ENCODE assay signal across 1 cellular context in the genomic region with DNA sequence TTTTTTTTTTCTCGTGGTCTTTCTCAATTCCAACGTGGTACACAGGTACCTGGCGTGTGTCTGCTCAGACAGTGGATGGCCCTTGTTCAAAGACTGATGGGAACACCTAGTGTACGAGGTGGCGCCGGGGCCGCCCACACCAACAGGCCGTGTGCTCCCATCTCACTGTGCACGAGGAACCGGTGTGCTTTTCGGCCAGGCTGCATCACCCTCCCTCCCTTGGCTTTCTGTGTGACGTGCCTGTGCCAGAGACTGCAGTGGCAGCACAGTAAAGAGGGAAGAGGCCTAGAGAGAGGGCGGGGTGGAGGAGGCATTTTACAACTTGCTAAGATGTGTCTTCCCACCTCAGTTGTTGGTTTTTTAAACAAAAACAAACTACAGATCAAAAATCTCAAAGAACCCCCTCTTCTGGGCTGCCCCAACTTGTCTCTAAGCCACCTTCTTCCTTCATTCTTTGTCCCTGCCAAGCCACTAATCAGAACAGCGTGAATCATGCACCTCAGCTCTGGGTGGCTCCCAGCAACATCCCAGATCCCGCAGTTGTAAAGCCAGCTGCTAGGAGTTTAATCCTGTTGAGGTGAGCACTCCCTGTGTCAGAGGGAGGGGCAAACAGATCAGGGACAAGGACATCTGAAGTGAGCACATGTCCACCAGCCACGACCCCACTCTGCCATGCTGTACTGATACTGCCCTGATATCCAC.
A peak's percentile ranks its signal among the peaks of the same experiment; 100 is the strongest.
TF ChIP-seq lines count a peak whose summit lies in the region.

No MANE protein-coding gene starts in this region.

TF ChIP-seq in HepG2, 621 proteins besides CTCF, POLR2A, EP300 and RAD21 (continued from another document):
- TF ChIP-seq, protein P1, sequence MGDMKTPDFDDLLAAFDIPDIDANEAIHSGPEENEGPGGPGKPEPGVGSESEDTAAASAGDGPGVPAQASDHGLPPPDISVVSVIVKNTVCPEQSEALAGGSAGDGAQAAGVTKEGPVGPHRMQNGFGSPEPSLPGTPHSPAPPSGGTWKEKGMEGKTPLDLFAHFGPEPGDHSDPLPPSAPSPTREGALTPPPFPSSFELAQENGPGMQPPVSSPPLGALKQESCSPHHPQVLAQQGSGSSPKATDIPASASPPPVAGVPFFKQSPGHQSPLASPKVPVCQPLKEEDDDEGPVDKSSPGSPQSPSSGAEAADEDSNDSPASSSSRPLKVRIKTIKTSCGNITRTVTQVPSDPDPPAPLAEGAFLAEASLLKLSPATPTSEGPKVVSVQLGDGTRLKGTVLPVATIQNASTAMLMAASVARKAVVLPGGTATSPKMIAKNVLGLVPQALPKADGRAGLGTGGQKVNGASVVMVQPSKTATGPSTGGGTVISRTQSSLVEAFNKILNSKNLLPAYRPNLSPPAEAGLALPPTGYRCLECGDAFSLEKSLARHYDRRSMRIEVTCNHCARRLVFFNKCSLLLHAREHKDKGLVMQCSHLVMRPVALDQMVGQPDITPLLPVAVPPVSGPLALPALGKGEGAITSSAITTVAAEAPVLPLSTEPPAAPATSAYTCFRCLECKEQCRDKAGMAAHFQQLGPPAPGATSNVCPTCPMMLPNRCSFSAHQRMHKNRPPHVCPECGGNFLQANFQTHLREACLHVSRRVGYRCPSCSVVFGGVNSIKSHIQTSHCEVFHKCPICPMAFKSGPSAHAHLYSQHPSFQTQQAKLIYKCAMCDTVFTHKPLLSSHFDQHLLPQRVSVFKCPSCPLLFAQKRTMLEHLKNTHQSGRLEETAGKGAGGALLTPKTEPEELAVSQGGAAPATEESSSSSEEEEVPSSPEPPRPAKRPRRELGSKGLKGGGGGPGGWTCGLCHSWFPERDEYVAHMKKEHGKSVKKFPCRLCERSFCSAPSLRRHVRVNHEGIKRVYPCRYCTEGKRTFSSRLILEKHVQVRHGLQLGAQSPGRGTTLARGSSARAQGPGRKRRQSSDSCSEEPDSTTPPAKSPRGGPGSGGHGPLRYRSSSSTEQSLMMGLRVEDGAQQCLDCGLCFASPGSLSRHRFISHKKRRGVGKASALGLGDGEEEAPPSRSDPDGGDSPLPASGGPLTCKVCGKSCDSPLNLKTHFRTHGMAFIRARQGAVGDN (CRISPR knock-in tag; IDR thresholded peaks at IDR 0.05): peak; percentile 35
